8 cellular contexts compared by ENCODE assay signal in the genomic region with DNA sequence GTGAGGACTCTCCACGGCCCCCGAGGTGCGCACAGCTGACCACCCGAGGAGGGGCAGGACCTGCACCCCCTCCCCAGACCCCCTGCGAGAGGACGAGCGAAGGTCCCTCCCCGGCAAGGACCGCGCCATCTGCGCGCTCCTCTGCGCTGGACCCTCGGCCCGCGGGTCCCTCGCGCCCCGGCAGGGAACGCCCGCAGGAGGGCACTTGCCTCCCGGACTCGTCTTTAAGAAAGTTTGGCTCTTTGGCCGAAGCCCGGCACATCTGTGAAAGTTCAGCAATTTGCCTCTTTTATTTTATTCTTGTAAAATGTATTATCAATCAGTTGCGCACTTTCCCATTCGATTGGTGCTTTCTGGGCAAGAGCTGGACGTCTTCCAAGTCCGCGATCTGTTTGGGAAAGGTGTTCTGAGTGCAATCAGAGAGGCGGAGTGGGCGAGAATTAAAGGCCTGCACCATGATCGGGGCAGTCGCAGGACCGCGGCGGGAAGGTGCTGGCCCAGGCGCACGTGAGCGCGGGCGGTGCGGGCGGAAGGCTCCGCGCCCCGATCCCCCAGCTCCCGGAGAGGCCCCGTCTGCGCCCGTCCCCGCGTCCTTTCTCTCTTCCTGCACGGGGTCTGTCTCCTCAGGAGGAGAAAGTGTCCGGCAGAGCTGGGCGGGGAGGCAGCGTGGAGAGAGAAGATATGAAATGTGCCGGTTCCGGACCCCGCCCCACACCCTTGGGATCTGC. TPM values are rescaled to one million over a fixed set of nuclear protein-coding genes. Genes with fewer than 3 reads are reported as not detected.
DNase-seq lines count a peak whose midpoint lies in the region; ATAC-seq, FAIRE-seq and TF ChIP-seq lines count a peak whose summit lies in the region.

No MANE protein-coding gene starts in this region.

- H3K9me3 ChIP-seq in A549, result no peaks in the 10 kb centered on the region
- no peaks in the 10 kb centered on the region for H3K9me3 ChIP-seq in H9 (ENCODE audit: control insufficient read depth, low read depth, low read length)
- no peaks in the 10 kb centered on the region for H3K9me3 ChIP-seq in spleen

- no peak overlapping the region for H2BK15ac ChIP-seq in H9 (ENCODE audit: low read depth, low read length)

- peaks cover 25 to 28% of the 10 kb centered on the region in 2 experiments for H3K4me1 Mint-ChIP-seq in H9

- peaks cover 0 to 1% (median 0%) of the 10 kb centered on the region in 6 donors for H3K36me3 ChIP-seq in spleen

- POLR2A ChIA-PET in A549 (lab: Yijun Ruan, JAX), result no interaction called here

- H3K4me3 Mint-ChIP-seq in H9, result peak overlapping the region; percentile 57 to 84

- H2BK20ac ChIP-seq in H9 (ENCODE audit: low read depth, low read length, poor library complexity, severe bottlenecking), result no peak overlapping the region

- DNase-seq in A549 (ENCODE audit: low read depth in 1 of 2, low spot score in 1 of 2), result peak in 1 of 2 experiments; percentile 25
- peak; percentile 58 for DNase-seq in H9
- DNase-seq in astrocyte of the hippocampus (ENCODE audit: low read depth, low spot score), result peak; percentile 44
- peak; percentile 26 for DNase-seq in iPS-NIHi7 (ENCODE audit: extremely low spot score)
- no peak for DNase-seq in spleen
- DNase-seq in NCI-H69 (lab: John Stamatoyannopoulos, UW), result no peak
- no peak for DNase-seq in NCI-H82 treated with DMSO at 0.1 percent for 48 hours (lab: John Stamatoyannopoulos, UW; ENCODE audit: unreplicated experiment)

- H3K79me1 ChIP-seq in H9 (ENCODE audit: insufficient read depth, low read depth, low read length, poor library complexity, severe bottlenecking), result no peaks in the 10 kb centered on the region

- peaks cover 18% of the 10 kb centered on the region for H3K23me2 ChIP-seq in H9 (ENCODE audit: insufficient read length, low read depth, low read length, poor library complexity, severe bottlenecking)

- no peak overlapping the region for H3K4ac ChIP-seq in H9 (ENCODE audit: low read depth, low read length)

- TF ChIP-seq RAD21 in A549 (conservative IDR thresholded peaks at IDR 0.05 in 1 of 2, IDR thresholded peaks at IDR 0.05 in 1 of 2), result no peak

- TF ChIP-seq EP300 in A549 (IDR thresholded peaks at IDR 0.05), result no peak

- H3K23ac ChIP-seq in H9 (ENCODE audit: insufficient read length, low read depth, low read length), result no peak overlapping the region

- H3K79me2 ChIP-seq in H9 (ENCODE audit: insufficient read depth, low read length), result no peaks in the 10 kb centered on the region

- H2BK5ac ChIP-seq in H9 (ENCODE audit: insufficient read length, low read length), result no peak overlapping the region

- no peak overlapping the region for H2BK12ac ChIP-seq in H9 (ENCODE audit: insufficient read length, low read depth, low read length)

- TF ChIP-seq POLR2A in A549 (IDR thresholded peaks at IDR 0.05; ENCODE audit: low read length) (no peak), spleen (IDR thresholded peaks at IDR 0.05) (no peak)

- H2AFZ ChIP-seq in H9 (ENCODE audit: low read length), result peak overlapping the region; percentile 35

- H3T11ph ChIP-seq in H9 (ENCODE audit: low read length), result no peak overlapping the region

- H3K14ac ChIP-seq in H9 (ENCODE audit: insufficient read depth, low read length), result no peak overlapping the region

- WGBS in A549 (ENCODE audit: missing lambda C conversion rate), result 3% methylated on average over 50 of the region's 60 CpGs
- no CpG with 5 or more reads among the region's 60 CpGs for WGBS in H9 (ENCODE audit: extremely low coverage, insufficient read length, low lambda C conversion rate)
- 2 to 3% (median 2%) methylated on average over 40 to 60 of the region's 60 CpGs for WGBS in spleen, 5 donors

- no peaks in the 10 kb centered on the region; a peak in 1 of 7 replicates for H3K36me3 Mint-ChIP-seq in H9 (ENCODE audit: insufficient read depth in 1 of 3, low read depth in 3 of 3)

- no peak for TF ChIP-seq CTCF in A549 (IDR thresholded peaks at IDR 0.05)
- no peak for TF ChIP-seq CTCF in H9 (conservative IDR thresholded peaks at IDR 0.05)
- no peak for TF ChIP-seq CTCF in spleen (IDR thresholded peaks at IDR 0.05 in 8 of 11, conservative IDR thresholded peaks at IDR 0.05 in 3 of 11)

- no peak overlapping the region for H4K5ac ChIP-seq in H9 (ENCODE audit: insufficient read length, low read depth, low read length)

- FAIRE-seq in A549 (lab: Jason Lieb, UNC), result no peak

- H3K4me1 ChIP-seq in A549 (peaks cover 16% of the 10 kb centered on the region), H9 (ENCODE audit: insufficient read depth, low read length) (peaks cover 11% of the 10 kb centered on the region), spleen (peaks cover 13 to 43% (median 33%) of the 10 kb centered on the region in 6 donors)

- no peak overlapping the region for H2BK120ac ChIP-seq in H9 (ENCODE audit: low read depth, low read length, poor library complexity, severe bottlenecking)

- H2AK5ac ChIP-seq in H9 (ENCODE audit: insufficient read length, low read length), result no peak overlapping the region

- H3K4me2 ChIP-seq in A549, result peak overlapping the region; percentile 99
- peak overlapping the region; percentile 76 for H3K4me2 ChIP-seq in H9 (ENCODE audit: insufficient read depth, insufficient read length, low read length)

- H3K9ac ChIP-seq in H9 (ENCODE audit: extremely low read depth, insufficient read length, low read length), result no peak overlapping the region

- H4K8ac ChIP-seq in H9 (replicated peaks; ENCODE audit: insufficient read length, low read depth, low read length), result no peak overlapping the region

- intact Hi-C loops in spleen (cut with DNase I; ENCODE audit: low total_unique reads), result loop anchor here (5.0 kb wide), 1 partner anchor 117 kb away; no protein-coding TSS in a partner anchor

- no peak overlapping the region for H3K18ac ChIP-seq in H9 (ENCODE audit: insufficient read length, low read depth, low read length)

- H3K27ac Mint-ChIP-seq in H9, result no peak overlapping the region; a peak in 1 of 7 replicates

- no peak overlapping the region for H3K56ac ChIP-seq in H9 (ENCODE audit: insufficient read length, low read depth, low read length)

- ATAC-seq in A549 (peak; percentile 47 to 74; a peak in 5 of 6 replicates), HG02885 (IDR thresholded peaks at IDR 0.05; ENCODE audit: poor library complexity, unreplicated experiment) (no peak)

- H4K20me1 ChIP-seq in H9 (ENCODE audit: control insufficient read depth, insufficient read depth, insufficient read length), result no peaks in the 10 kb centered on the region

- peaks cover 8% of the 10 kb centered on the region; the same call in 1 of the 2 replicates for H3K27me3 ChIP-seq in H9 (ENCODE audit: insufficient read depth, low read length)
- H3K27me3 ChIP-seq in spleen (replicated peaks in 1 of 7), result peaks cover 0 to 55% (median 36%) of the 10 kb centered on the region in 7 donors

- no peaks in the 10 kb centered on the region for H3K9me3 Mint-ChIP-seq in H9

- CTCF ChIA-PET in A549 (lab: Yijun Ruan, JAX), result interaction anchor here (0.7 to 3.9 kb wide), 20 partner anchors 9 to 1321 kb away, joined by 3 to 54 read pairs (median 4); no protein-coding TSS in a partner anchor

- peak overlapping the region; percentile 52 for H3K4me3 ChIP-seq in A549
- H3K4me3 ChIP-seq in spleen, result peak overlapping the region; percentile 33 to 70 (median 48)

- H3K27ac ChIP-seq in A549 (no peak overlapping the region), H9 (ENCODE audit: insufficient read length, low read depth, low read length) (no peak overlapping the region), spleen (peak overlapping the region in 7 of 8 donors; percentile 27 to 66 (median 48))

- no peak overlapping the region for H4K91ac ChIP-seq in H9 (ENCODE audit: insufficient read length, low read depth, low read length)

- peaks cover 73% of the 10 kb centered on the region for H3K27me3 Mint-ChIP-seq in H9 (ENCODE audit: low read depth)

TF ChIP-seq in A549, 52 proteins besides CTCF, POLR2A, EP300 and RAD21 (continues in another document):
- TF ChIP-seq HDAC2 (IDR thresholded peaks at IDR 0.05) (peak; percentile 81; the same call in 1 of the 2 replicates), ESRRA (IDR thresholded peaks at IDR 0.05; ENCODE audit: borderline replicate concordance, low read length) (no peak), RARB (CRISPR knock-in tag; IDR thresholded peaks at IDR 0.05) (no peak), ZC3H11A (IDR thresholded peaks at IDR 0.05) (no peak), CHD2 (IDR thresholded peaks at IDR 0.05; ENCODE audit: low read length, partially characterized antibody) (no peak)
- TF ChIP-seq, protein P1, sequence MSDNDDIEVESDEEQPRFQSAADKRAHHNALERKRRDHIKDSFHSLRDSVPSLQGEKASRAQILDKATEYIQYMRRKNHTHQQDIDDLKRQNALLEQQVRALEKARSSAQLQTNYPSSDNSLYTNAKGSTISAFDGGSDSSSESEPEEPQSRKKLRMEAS (IDR thresholded peaks at IDR 0.05), result peak; percentile 43; the same call in 1 of the 2 replicates

RNA-seq across cellular contexts. Expression of a gene that starts 1.6 kb away (rescaled TPM):
- polyA plus RNA-seq in A549 (2011; rRNA removed) (not detected in 2 replicates), A549 (2017; fragmentation: RNase III; extraction: RNeasy Plus Mini Kit Qiagen cat#74134 plus additional on column Dnase treatment) (not detected in 3 replicates), spleen (1 to 10 TPM; 2.1 to 5.0 (median 4.2) TPM)
- not detected in 2 replicates for polyA plus RNA-seq in A549 (2012; cell fraction: cytosol; rRNA removed)
- not detected in 2 replicates for polyA plus RNA-seq in A549 (2012; cell fraction: nucleus; rRNA removed)
- polyA minus RNA-seq in A549 (2011; rRNA and poly(A)+ RNA removed), result not detected in 2 replicates
- total RNA-seq in H9 (2021) (0.48 and 0.68 TPM in 2 replicates), spleen (10 to 100 TPM in 3 of 7 donors, 1 to 10 TPM in 4; 3.3 to 22.9 (median 8.3) TPM)

RNA-seq across cellular contexts. Expression of a gene that starts 24.8 kb away (rescaled TPM):
- 266 and 338 TPM in 2 replicates for polyA plus RNA-seq in A549 (2011; rRNA removed)
- 149 and 162 TPM in 2 replicates for polyA plus RNA-seq in A549 (2012; cell fraction: cytosol; rRNA removed)
- 40.4 and 64.8 TPM in 2 replicates for polyA plus RNA-seq in A549 (2012; cell fraction: nucleus; rRNA removed)
- polyA plus RNA-seq in A549 (2017; fragmentation: RNase III; extraction: RNeasy Plus Mini Kit Qiagen cat#74134 plus additional on column Dnase treatment), result 204 to 228 TPM (median 213 TPM) in 3 replicates
- 142 and 157 TPM in 2 replicates for polyA minus RNA-seq in A549 (2011; rRNA and poly(A)+ RNA removed)
- total RNA-seq in H9 (2021), result 135 and 143 TPM in 2 replicates
- 100 to 1,000 TPM in 1 of 7 donors, 10 to 100 TPM in 6; 63.7 to 103 (median 72.7) TPM for total RNA-seq in spleen
- 10 to 100 TPM; 58.1 to 83.2 (median 73.0) TPM for polyA plus RNA-seq in spleen

RNA-seq across cellular contexts. Expression of a gene that starts 25.7 kb away (rescaled TPM):
- polyA plus RNA-seq in A549 (2011; rRNA removed) (19.5 and 23.9 TPM in 2 replicates), A549 (2017; fragmentation: RNase III; extraction: RNeasy Plus Mini Kit Qiagen cat#74134 plus additional on column Dnase treatment) (12.8 to 13.9 TPM (median 13.5 TPM) in 3 replicates), spleen (10 to 100 TPM; 30.6 to 37.6 (median 33.3) TPM)
- 4.4 and 5.0 TPM in 2 replicates for polyA plus RNA-seq in A549 (2012; cell fraction: cytosol; rRNA removed)
- 6.1 and 9.2 TPM in 2 replicates for polyA plus RNA-seq in A549 (2012; cell fraction: nucleus; rRNA removed)
- 8.1 and 12.2 TPM in 2 replicates for polyA minus RNA-seq in A549 (2011; rRNA and poly(A)+ RNA removed)
- total RNA-seq in H9 (2021) (25.3 and 26.5 TPM in 2 replicates), spleen (10 to 100 TPM; 31.0 to 72.8 (median 39.5) TPM)

Comparison
In these comparisons a context has a peak if more than half of its experiments do, and no peak if none do; other contexts are left out.
1. DNase-seq: peak in H9 (single experiment), astrocyte of the hippocampus (single experiment) and iPS-NIHi7 (single experiment); none in spleen (single experiment), NCI-H69 (single experiment) and NCI-H82 treated with DMSO at 0.1 percent for 48 hours (single experiment).
2. H3K27ac ChIP-seq: peak in spleen (7 of 8); none in A549 (0 of 2) and H9 (single experiment).